19 cellular contexts compared by ENCODE assay signal in genomic region chr1:210104103-210104502, GRCh38.
"Had no signal": no experiment of that assay in that cellular context is flagged by ENCODE, and none has a peak within 500 bp of the region (broad histone marks: within the 10 kb centered on the region; RNA-seq: fewer than 3 reads in every experiment).

No MANE protein-coding gene starts in this region.

- H3K4me3 Mint-ChIP-seq: activated CD8-positive, alpha-beta T cell treated with anti-CD3 and anti-CD28 coated beads for 36 hours; nephron progenitor cell; stimulated activated naive CD8-positive, alpha-beta T cell treated with anti-CD3 and anti-CD28 coated beads, Interleukin-15, Interleukin-2, amounts not matched to agents 100 ng/mL and 50 ng/mL, for 24 hours; T-helper 17 cell; type B pancreatic cell; WTC11 had no signal

- H3K36me3 ChIP-seq: ascending aorta, gastrocnemius medialis, heart right ventricle, prostate gland had no signal

- H3K27me3 ChIP-seq: ascending aorta, gastrocnemius medialis had no signal

- H3K27ac Mint-ChIP-seq: activated CD8-positive, alpha-beta T cell treated with anti-CD3 and anti-CD28 coated beads for 36 hours; nephron progenitor cell; stimulated activated naive CD8-positive, alpha-beta T cell treated with anti-CD3 and anti-CD28 coated beads, Interleukin-15, Interleukin-2, amounts not matched to agents 100 ng/mL and 50 ng/mL, for 24 hours; T-helper 17 cell; type B pancreatic cell; WTC11 had no signal

- H3K36me3 Mint-ChIP-seq: type B pancreatic cell had no signal

- H3K9me3 Mint-ChIP-seq: activated CD8-positive, alpha-beta T cell treated with anti-CD3 and anti-CD28 coated beads for 36 hours had no signal

- ATAC-seq: activated CD8-positive, alpha-beta T cell treated with anti-CD3 and anti-CD28 coated beads for 36 hours; gastrocnemius medialis; heart right ventricle; left ventricle myocardium superior; sciatic nerve; T-helper 17 cell; WTC11 had no signal

- DNase-seq: activated CD4-positive, alpha-beta T cell treated with anti-CD3 and anti-CD28 coated beads for 4 hours; activated CD8-positive, alpha-beta memory T cell treated with anti-CD3 and anti-CD28 coated beads, Interleukin-2, amount 50 U/mL, for 4 hours; activated CD8-positive, alpha-beta T cell treated with anti-CD3 and anti-CD28 coated beads for 36 hours; activated naive CD4-positive, alpha-beta T cell treated with Interleukin-2 at 50 U/mL for 16 hours; activated T-cell treated with anti-CD3 and anti-CD28 coated beads, Interleukin-2, amount 50 U/mL, for 48 hours; dermis blood vessel endothelial cell; gastrocnemius medialis; heart right ventricle; left ventricle myocardium superior; mesendoderm; nephron progenitor cell; occipital lobe; T-helper 17 cell had no signal

- H3K27me3 Mint-ChIP-seq: type B pancreatic cell had no signal

- H3K4me1 Mint-ChIP-seq: nephron progenitor cell, T-helper 17 cell had no signal

- H3K4me3 ChIP-seq: ascending aorta, gastrocnemius medialis, heart right ventricle, prostate gland had no signal
